26 cellular contexts compared by ENCODE assay signal in genomic region chr9:134712243-134712642, GRCh38.
A peak's percentile ranks its signal among the peaks of the same experiment; 100 is the strongest.
DNase-seq lines count a peak whose midpoint lies in the region; ATAC-seq and TF ChIP-seq lines count a peak whose summit lies in the region.
"Had no signal": no experiment of that assay in that cellular context is flagged by ENCODE, and none has a peak within 500 bp of the region (broad histone marks: within the 10 kb centered on the region; RNA-seq: fewer than 3 reads in every experiment).

No MANE protein-coding gene starts in this region.

- H3K9me2 ChIP-seq in hepatocyte (replicated peaks; ENCODE audit: insufficient read depth) = no peaks in the 10 kb centered on the region

- no peaks in the 10 kb centered on the region for H3K27me3 Mint-ChIP-seq in effector memory CD8-positive, alpha-beta T cell
- H3K27me3 Mint-ChIP-seq: activated CD8-positive, alpha-beta memory T cell treated with anti-CD3 and anti-CD28 coated beads, Interleukin-2, amount 10 ng/mL, durations not matched to agents 7 days and 5 days had no signal

- H3K27ac ChIP-seq in HEK293 (ENCODE audit: extremely low read depth, low read depth, low read length) (no peak overlapping the region), hepatocyte (no peak overlapping the region), substantia nigra (ENCODE audit: low read depth, low read length, poor library complexity, severe bottlenecking) (no peak overlapping the region)
- H3K27ac ChIP-seq: 22Rv1, cardiac muscle cell, PC-9 had no signal

- H3K27ac Mint-ChIP-seq in effector memory CD8-positive, alpha-beta T cell = peak overlapping the region; percentile 73 to 92
- H3K27ac Mint-ChIP-seq in stimulated activated effector memory CD8-positive, alpha-beta T cell treated with anti-CD3 and anti-CD28 coated beads, Interleukin-12 subunit alpha, Interleukin-12 subunit beta, amount 100 ng/mL, for 72 hours = peak overlapping the region; percentile 87
- H3K27ac Mint-ChIP-seq: activated CD8-positive, alpha-beta memory T cell treated with anti-CD3 and anti-CD28 coated beads, Interleukin-2, amount 10 ng/mL, durations not matched to agents 7 days and 5 days; dendritic cell treated with granulocyte-macrophage colony-stimulating factor and Interleukin-4, amounts not matched to agents 40 ng/mL and 50 ng/mL, for 4 days; GM23338 had no signal

- H3K4me2 ChIP-seq in hepatocyte = no peak overlapping the region
- H3K4me2 ChIP-seq: GM23338, PC-9 had no signal

- POLR2A ChIA-PET in HEK293 (lab: Yijun Ruan, JAX) = no interaction called here

- no peaks in the 10 kb centered on the region for H3K9me3 ChIP-seq in HEK293 (ENCODE audit: control insufficient read depth, insufficient read depth, low read depth, low read length)
- no peaks in the 10 kb centered on the region for H3K9me3 ChIP-seq in hepatocyte (ENCODE audit: low read depth)

- H3K4me1 ChIP-seq in HEK293 (ENCODE audit: control insufficient read depth, insufficient read depth, low read length) (peaks cover 5% of the 10 kb centered on the region; the same call in 1 of the 2 replicates), hepatocyte (ENCODE audit: insufficient read depth) (peaks cover 22% of the 10 kb centered on the region)

- peaks cover 52% of the 10 kb centered on the region for H3K79me2 ChIP-seq in hepatocyte

- DNase-seq in DMS 273 (lab: John Stamatoyannopoulos, UW; ENCODE audit: unreplicated experiment) (peak; percentile 15), DMS 273 treated with DMSO at 0.1 percent for 48 hours (lab: John Stamatoyannopoulos, UW) (no peak), hepatocyte (ENCODE audit: low spot score) (no peak), substantia nigra (lab: John Stamatoyannopoulos, UW) (no peak)
- no peak for DNase-seq in effector memory CD8-positive, alpha-beta T cell
- DNase-seq in stimulated activated effector memory CD8-positive, alpha-beta T cell treated with anti-CD3 and anti-CD28 coated beads, Interleukin-12 subunit alpha, Interleukin-12 subunit beta, amount 100 ng/mL, for 72 hours (ENCODE audit: low spot score in 2 of 2) = no peak
- DNase-seq: activated CD8-positive, alpha-beta memory T cell treated with anti-CD3 and anti-CD28 coated beads, Interleukin-2, amount 10 ng/mL, durations not matched to agents 7 days and 5 days; activated naive CD4-positive, alpha-beta T cell treated with anti-CD3 and anti-CD28 coated beads for 36 hours; activated T-cell treated with anti-CD3 and anti-CD28 coated beads, Interleukin-2, amount 50 U/mL, for 72 hours; aorta; DMS153; HFFc6; mesendoderm; NCI-H1694; NCI-H510A treated with DMSO at 0.1 percent for 48 hours; NK-92 treated with Interleukin-12 subunit alpha and Interleukin-12 subunit beta, amount 100 ng/mL, for 24 hours; occipital lobe; PC-9; small intestine; stimulated activated CD4-positive, alpha-beta T cell treated with anti-CD3 and anti-CD28 coated beads, Interleukin-1b, Interleukin-23, amount 100 ng/mL, for 48 hours had no signal

- H3K4me3 Mint-ChIP-seq in effector memory CD8-positive, alpha-beta T cell = no peak overlapping the region
- no peak overlapping the region for H3K4me3 Mint-ChIP-seq in stimulated activated effector memory CD8-positive, alpha-beta T cell treated with anti-CD3 and anti-CD28 coated beads, Interleukin-12 subunit alpha, Interleukin-12 subunit beta, amount 100 ng/mL, for 72 hours
- H3K4me3 Mint-ChIP-seq: activated CD8-positive, alpha-beta memory T cell treated with anti-CD3 and anti-CD28 coated beads, Interleukin-2, amount 10 ng/mL, durations not matched to agents 7 days and 5 days; activated naive CD4-positive, alpha-beta T cell treated with anti-CD3 and anti-CD28 coated beads for 36 hours; activated T-cell treated with anti-CD3 and anti-CD28 coated beads, Interleukin-2, amount 50 U/mL, for 72 hours; dendritic cell treated with granulocyte-macrophage colony-stimulating factor and Interleukin-4, amounts not matched to agents 40 ng/mL and 50 ng/mL, for 4 days; GM23338; HFFc6 had no signal

- H3K9me3 Mint-ChIP-seq in effector memory CD8-positive, alpha-beta T cell = peaks cover 0 to 10% of the 10 kb centered on the region in 2 donors
- H3K9me3 Mint-ChIP-seq in stimulated activated effector memory CD8-positive, alpha-beta T cell treated with anti-CD3 and anti-CD28 coated beads, Interleukin-12 subunit alpha, Interleukin-12 subunit beta, amount 100 ng/mL, for 72 hours = peaks cover 3% of the 10 kb centered on the region
- H3K9me3 Mint-ChIP-seq: activated naive CD4-positive, alpha-beta T cell treated with anti-CD3 and anti-CD28 coated beads for 36 hours had no signal

- H3K4me1 Mint-ChIP-seq in effector memory CD8-positive, alpha-beta T cell (ENCODE audit: low read depth in 2 of 2) = peaks cover 0 to 16% of the 10 kb centered on the region in 2 donors
- H3K4me1 Mint-ChIP-seq in stimulated activated effector memory CD8-positive, alpha-beta T cell treated with anti-CD3 and anti-CD28 coated beads, Interleukin-12 subunit alpha, Interleukin-12 subunit beta, amount 100 ng/mL, for 72 hours = no peaks in the 10 kb centered on the region
- H3K4me1 Mint-ChIP-seq: activated CD8-positive, alpha-beta memory T cell treated with anti-CD3 and anti-CD28 coated beads, Interleukin-2, amount 10 ng/mL, durations not matched to agents 7 days and 5 days; GM23338 had no signal

- H3K36me3 Mint-ChIP-seq in effector memory CD8-positive, alpha-beta T cell (ENCODE audit: insufficient read depth) = peaks cover 3% of the 10 kb centered on the region
- no peaks in the 10 kb centered on the region for H3K36me3 Mint-ChIP-seq in stimulated activated effector memory CD8-positive, alpha-beta T cell treated with anti-CD3 and anti-CD28 coated beads, Interleukin-12 subunit alpha, Interleukin-12 subunit beta, amount 100 ng/mL, for 72 hours

- peaks cover 57% of the 10 kb centered on the region for H4K20me1 ChIP-seq in hepatocyte (ENCODE audit: insufficient read depth, poor library complexity, severe bottlenecking)

- H3K4me3 ChIP-seq in HEK293 (ENCODE audit: low read depth, low read length) (no peak overlapping the region), hepatocyte (no peak overlapping the region)
- H3K4me3 ChIP-seq: cardiac muscle cell, GM23338, PC-9 had no signal

- no peaks in the 10 kb centered on the region for H3K36me3 ChIP-seq in HEK293 (ENCODE audit: control insufficient read depth in 2 of 2, insufficient read depth in 1 of 2, low read length in 2 of 2)
- no peaks in the 10 kb centered on the region for H3K36me3 ChIP-seq in hepatocyte (replicated peaks; ENCODE audit: insufficient read depth, low read depth)
- H3K36me3 ChIP-seq: cardiac muscle cell had no signal

- H2AFZ ChIP-seq in hepatocyte = no peak overlapping the region
- H2AFZ ChIP-seq: GM23338, PC-9 had no signal

- WGBS in hepatocyte (ENCODE audit: low lambda C conversion rate, missing lambda C conversion rate) = no CpG with 5 or more reads among the region's 2 CpGs

- no peaks in the 10 kb centered on the region for H3K27me3 ChIP-seq in hepatocyte
- H3K27me3 ChIP-seq: cardiac muscle cell had no signal

- no peak for ATAC-seq in effector memory CD8-positive, alpha-beta T cell (replicated peaks)
- ATAC-seq in stimulated activated effector memory CD8-positive, alpha-beta T cell treated with anti-CD3 and anti-CD28 coated beads, Interleukin-12 subunit alpha, Interleukin-12 subunit beta, amount 100 ng/mL, for 72 hours = no peak
- no peak for ATAC-seq in HG03159 (IDR thresholded peaks at IDR 0.05; ENCODE audit: unreplicated experiment)
- ATAC-seq: activated CD8-positive, alpha-beta memory T cell treated with anti-CD3 and anti-CD28 coated beads, Interleukin-2, amount 10 ng/mL, durations not matched to agents 7 days and 5 days; activated T-cell treated with anti-CD3 and anti-CD28 coated beads, Interleukin-2, amount 50 U/mL, for 72 hours; GM23338 had no signal

- no peak for TF ChIP-seq CTCF in HEK293 (tag by site-specific recombination; IDR thresholded peaks at IDR 0.05)
- TF ChIP-seq CTCF in hepatocyte (IDR thresholded peaks at IDR 0.05; ENCODE audit: poor library complexity) = no peak

- CTCF ChIA-PET in HEK293 (lab: Yijun Ruan, JAX) = no interaction called here

TF ChIP-seq in HEK293, 187 proteins besides CTCF, POLR2A, EP300 and RAD21 (continues in another document):
- no peak for TF ChIP-seq ZNF114 (tag by site-specific recombination; IDR thresholded peaks at IDR 0.05)
- TF ChIP-seq GFI1B (tag by site-specific recombination; IDR thresholded peaks at IDR 0.05) = no peak
- TF ChIP-seq ZNF223 (tag by site-specific recombination; IDR thresholded peaks at IDR 0.05) = no peak
- TF ChIP-seq ZNF639 (tag by site-specific recombination; IDR thresholded peaks at IDR 0.05) = no peak
- TF ChIP-seq ZNF132 (tag by site-specific recombination; IDR thresholded peaks at IDR 0.05; ENCODE audit: borderline replicate concordance) = no peak
- TF ChIP-seq ZNF169 (tag by site-specific recombination; IDR thresholded peaks at IDR 0.05) = no peak
- TF ChIP-seq WT1 (tag by site-specific recombination; IDR thresholded peaks at IDR 0.05) = no peak
- TF ChIP-seq ZNF658 (tag by site-specific recombination; IDR thresholded peaks at IDR 0.05) = no peak
